ENCODE assay signal across 1 cellular context in genomic region chr19:15468675-15469512, GRCh38.
TF ChIP-seq lines count a peak whose summit lies in the region.

No MANE protein-coding gene starts in this region.

TF ChIP-seq in HepG2, 621 proteins besides CTCF, POLR2A, EP300 and RAD21 (continued from another document and continues in another):
- TF ChIP-seq TERF1 (CRISPR knock-in tag; IDR thresholded peaks at IDR 0.05) (no peak), RBFOX2 (IDR thresholded peaks at IDR 0.05; ENCODE audit: low read depth, low read length) (no peak), TBX2 (CRISPR knock-in tag; IDR thresholded peaks at IDR 0.05; ENCODE audit: borderline replicate concordance) (no peak), ZNF788 (CRISPR knock-in tag; IDR thresholded peaks at IDR 0.05; ENCODE audit: borderline replicate concordance) (no peak), ZNF691 (CRISPR knock-in tag; IDR thresholded peaks at IDR 0.05; ENCODE audit: borderline replicate concordance, low read depth) (no peak), HDAC1 (CRISPR knock-in tag; IDR thresholded peaks at IDR 0.05) (peak; percentile 64; the same call in 1 of the 2 replicates), ZBTB49 (CRISPR knock-in tag; IDR thresholded peaks at IDR 0.05; ENCODE audit: borderline replicate concordance) (no peak), CREB1 (IDR thresholded peaks at IDR 0.05) (peak; percentile 56; the same call in 1 of the 2 replicates), CREB1 (CRISPR knock-in tag; IDR thresholded peaks at IDR 0.05) (no peak), ZNF431 (CRISPR knock-in tag; IDR thresholded peaks at IDR 0.05; ENCODE audit: borderline replicate concordance, low read depth) (no peak), MTA3 (CRISPR knock-in tag; IDR thresholded peaks at IDR 0.05) (no peak), MZF1 (CRISPR knock-in tag; IDR thresholded peaks at IDR 0.05; ENCODE audit: borderline replicate concordance) (no peak), MIER3 (CRISPR knock-in tag; IDR thresholded peaks at IDR 0.05; ENCODE audit: borderline replicate concordance) (no peak), ZHX2 (IDR thresholded peaks at IDR 0.05; ENCODE audit: low read depth) (no peak), ZHX2 (CRISPR knock-in tag; IDR thresholded peaks at IDR 0.05; ENCODE audit: borderline replicate concordance) (no peak), HNRNPLL (IDR thresholded peaks at IDR 0.05; ENCODE audit: low read depth, low read length, poor library complexity, severe bottlenecking) (no peak), ZNF768 (CRISPR knock-in tag; IDR thresholded peaks at IDR 0.05) (no peak), ZNF720 (CRISPR knock-in tag; IDR thresholded peaks at IDR 0.05) (no peak), ZBTB42 (CRISPR knock-in tag; IDR thresholded peaks at IDR 0.05) (no peak), ZUFSP (CRISPR knock-in tag; IDR thresholded peaks at IDR 0.05; ENCODE audit: borderline replicate concordance) (no peak), HNRNPL (IDR thresholded peaks at IDR 0.05; ENCODE audit: low read depth, low read length) (no peak), ZFY (CRISPR knock-in tag; IDR thresholded peaks at IDR 0.05) (no peak), BCLAF1 (IDR thresholded peaks at IDR 0.05) (no peak), NFKB2 (CRISPR knock-in tag; IDR thresholded peaks at IDR 0.05; ENCODE audit: borderline replicate concordance) (no peak), KLF15 (CRISPR knock-in tag; IDR thresholded peaks at IDR 0.05; ENCODE audit: borderline replicate concordance) (no peak), JUND (CRISPR knock-in tag; IDR thresholded peaks at IDR 0.05) (no peak), TBX3 (IDR thresholded peaks at IDR 0.05; ENCODE audit: borderline replicate concordance) (no peak), ZNF776 (CRISPR knock-in tag; IDR thresholded peaks at IDR 0.05) (no peak), JDP2 (CRISPR knock-in tag; IDR thresholded peaks at IDR 0.05; ENCODE audit: borderline replicate concordance) (no peak), STAT5B (CRISPR knock-in tag; IDR thresholded peaks at IDR 0.05) (no peak), NKX3-1 (CRISPR knock-in tag; IDR thresholded peaks at IDR 0.05) (no peak), ZNF672 (CRISPR knock-in tag; IDR thresholded peaks at IDR 0.05) (no peak), TEAD3 (CRISPR knock-in tag; optimal IDR thresholded peaks at IDR 0.05; ENCODE audit: borderline replicate concordance) (no peak), HCFC1 (IDR thresholded peaks at IDR 0.05; ENCODE audit: low read depth, low read length) (no peak), SMC3 (IDR thresholded peaks at IDR 0.05; ENCODE audit: low read length) (no peak), HDAC2 (CRISPR knock-in tag; IDR thresholded peaks at IDR 0.05) (peak; percentile 25; the same call in 1 of the 2 replicates), FOXJ3 (CRISPR knock-in tag; IDR thresholded peaks at IDR 0.05; ENCODE audit: borderline replicate concordance) (no peak), SP5 (CRISPR knock-in tag; IDR thresholded peaks at IDR 0.05; ENCODE audit: borderline replicate concordance, low read depth) (no peak)
- TF ChIP-seq, protein P1, sequence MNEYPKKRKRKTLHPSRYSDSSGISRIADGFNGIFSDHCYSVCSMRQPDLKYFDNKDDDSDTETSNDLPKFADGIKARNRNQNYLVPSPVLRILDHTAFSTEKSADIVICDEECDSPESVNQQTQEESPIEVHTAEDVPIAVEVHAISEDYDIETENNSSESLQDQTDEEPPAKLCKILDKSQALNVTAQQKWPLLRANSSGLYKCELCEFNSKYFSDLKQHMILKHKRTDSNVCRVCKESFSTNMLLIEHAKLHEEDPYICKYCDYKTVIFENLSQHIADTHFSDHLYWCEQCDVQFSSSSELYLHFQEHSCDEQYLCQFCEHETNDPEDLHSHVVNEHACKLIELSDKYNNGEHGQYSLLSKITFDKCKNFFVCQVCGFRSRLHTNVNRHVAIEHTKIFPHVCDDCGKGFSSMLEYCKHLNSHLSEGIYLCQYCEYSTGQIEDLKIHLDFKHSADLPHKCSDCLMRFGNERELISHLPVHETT (CRISPR knock-in tag; conservative IDR thresholded peaks at IDR 0.05) = no peak
- TF ChIP-seq, protein P2, sequence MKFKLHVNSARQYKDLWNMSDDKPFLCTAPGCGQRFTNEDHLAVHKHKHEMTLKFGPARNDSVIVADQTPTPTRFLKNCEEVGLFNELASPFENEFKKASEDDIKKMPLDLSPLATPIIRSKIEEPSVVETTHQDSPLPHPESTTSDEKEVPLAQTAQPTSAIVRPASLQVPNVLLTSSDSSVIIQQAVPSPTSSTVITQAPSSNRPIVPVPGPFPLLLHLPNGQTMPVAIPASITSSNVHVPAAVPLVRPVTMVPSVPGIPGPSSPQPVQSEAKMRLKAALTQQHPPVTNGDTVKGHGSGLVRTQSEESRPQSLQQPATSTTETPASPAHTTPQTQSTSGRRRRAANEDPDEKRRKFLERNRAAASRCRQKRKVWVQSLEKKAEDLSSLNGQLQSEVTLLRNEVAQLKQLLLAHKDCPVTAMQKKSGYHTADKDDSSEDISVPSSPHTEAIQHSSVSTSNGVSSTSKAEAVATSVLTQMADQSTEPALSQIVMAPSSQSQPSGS (CRISPR knock-in tag; IDR thresholded peaks at IDR 0.05) = peak; percentile 65; the same call in 1 of the 2 replicates
- TF ChIP-seq, protein P3, sequence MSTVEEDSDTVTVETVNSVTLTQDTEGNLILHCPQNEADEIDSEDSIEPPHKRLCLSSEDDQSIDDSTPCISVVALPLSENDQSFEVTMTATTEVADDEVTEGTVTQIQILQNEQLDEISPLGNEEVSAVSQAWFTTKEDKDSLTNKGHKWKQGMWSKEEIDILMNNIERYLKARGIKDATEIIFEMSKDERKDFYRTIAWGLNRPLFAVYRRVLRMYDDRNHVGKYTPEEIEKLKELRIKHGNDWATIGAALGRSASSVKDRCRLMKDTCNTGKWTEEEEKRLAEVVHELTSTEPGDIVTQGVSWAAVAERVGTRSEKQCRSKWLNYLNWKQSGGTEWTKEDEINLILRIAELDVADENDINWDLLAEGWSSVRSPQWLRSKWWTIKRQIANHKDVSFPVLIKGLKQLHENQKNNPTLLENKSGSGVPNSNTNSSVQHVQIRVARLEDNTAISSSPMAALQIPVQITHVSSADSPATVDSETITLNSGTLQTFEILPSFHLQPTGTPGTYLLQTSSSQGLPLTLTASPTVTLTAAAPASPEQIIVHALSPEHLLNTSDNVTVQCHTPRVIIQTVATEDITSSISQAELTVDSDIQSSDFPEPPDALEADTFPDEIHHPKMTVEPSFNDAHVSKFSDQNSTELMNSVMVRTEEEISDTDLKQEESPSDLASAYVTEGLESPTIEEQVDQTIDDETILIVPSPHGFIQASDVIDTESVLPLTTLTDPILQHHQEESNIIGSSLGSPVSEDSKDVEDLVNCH (CRISPR knock-in tag; IDR thresholded peaks at IDR 0.05) = no peak
